8 cellular contexts compared by ENCODE assay signal in genomic region chr2:233778030-233778429, GRCh38. TPM values are rescaled to one million over a fixed set of nuclear protein-coding genes. Genes with fewer than 3 reads are reported as not detected.
"Had no signal": no experiment of that assay in that cellular context is flagged by ENCODE, and none has a peak within 500 bp of the region (broad histone marks: within the 10 kb centered on the region; RNA-seq: fewer than 3 reads in every experiment).

A gene with protein sequence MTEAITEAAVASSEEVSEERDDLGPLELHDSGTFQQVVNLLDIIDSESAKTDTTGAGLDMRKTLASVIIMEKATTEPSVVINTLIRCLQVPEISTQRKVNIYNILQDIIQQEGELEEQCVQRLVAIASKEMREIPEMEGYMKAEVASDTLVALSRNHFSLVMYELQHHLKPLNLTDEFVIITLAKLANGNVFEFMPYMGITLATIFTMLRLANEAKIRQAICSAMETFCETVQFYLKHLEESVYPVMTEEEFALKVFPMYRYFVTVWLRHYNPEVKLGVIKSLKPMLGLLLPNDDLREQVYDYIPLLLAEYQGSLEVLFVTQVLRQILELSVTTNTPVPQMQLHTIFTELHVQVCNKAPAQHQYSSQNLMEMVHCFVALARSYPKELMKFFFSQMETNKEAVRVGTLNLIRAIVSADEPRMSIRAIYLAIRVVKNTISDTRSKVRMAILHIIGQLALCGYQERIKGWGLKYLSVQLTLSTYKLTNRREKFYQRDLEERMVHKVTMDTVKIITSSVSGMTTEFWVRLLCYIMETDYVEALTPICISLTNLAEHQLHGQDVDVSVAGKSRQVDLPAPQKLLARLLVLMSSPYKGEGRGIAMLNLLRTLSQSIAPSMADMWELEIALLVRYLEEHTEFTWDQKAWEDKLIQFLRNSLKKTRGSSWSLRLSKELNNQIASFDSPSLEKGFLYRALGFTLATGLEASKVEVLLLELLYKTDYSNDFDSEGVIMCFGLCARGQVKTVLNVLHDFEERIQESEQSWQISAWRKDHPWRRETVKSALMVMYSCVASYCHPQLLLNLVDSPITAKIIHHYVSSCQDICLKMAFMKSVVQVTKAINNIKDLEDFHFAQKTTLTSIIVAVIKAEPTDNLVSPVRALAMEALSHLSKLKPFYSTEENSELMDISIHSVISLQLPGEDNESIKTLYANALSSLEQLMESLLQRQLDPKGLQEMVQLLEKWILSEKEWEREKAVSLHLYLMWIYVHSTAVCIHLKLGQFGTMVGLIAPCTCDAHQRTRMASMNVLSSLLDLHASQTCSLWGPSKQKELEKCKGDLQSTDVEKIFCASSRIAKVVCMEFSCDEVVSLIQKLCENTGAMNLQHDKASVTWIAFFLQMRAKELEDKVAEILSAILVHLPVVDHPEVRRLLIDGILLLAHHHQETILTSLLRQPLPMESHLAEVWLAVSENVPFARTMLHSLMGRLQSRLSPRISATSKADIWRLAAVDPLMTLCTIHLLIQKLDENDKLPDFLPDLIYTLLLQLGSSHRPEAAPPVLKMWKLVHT (N-terminal part only) (plus strand): TSS chr2:233778330. CDS start chr2:233779359, 1,029 bp downstream.

- DNase-seq: GM23248, H9, HCEC 1CT had no signal

- H2AFZ ChIP-seq: GM23248 had no signal

- H3K9ac ChIP-seq: GM23248 had no signal

- H3K4me1 Mint-ChIP-seq: H9, IgD-negative memory B cell had no signal

- H3K27ac ChIP-seq: GM23248, HL-60 had no signal

- ATAC-seq: HepG2 had no signal

- H3K27ac Mint-ChIP-seq: H9 had no signal

- H3K4me3 ChIP-seq: GM23248 had no signal

- H3K4me3 Mint-ChIP-seq: H9 had no signal

RNA-seq across cellular contexts. Expression of the gene that starts here (rescaled TPM):
- total RNA-seq: GM23248, H1, H9, HT1080 had no signal
- polyA plus RNA-seq: GM23248, H1, IgD-negative memory B cell had no signal
